In the genomic region with DNA sequence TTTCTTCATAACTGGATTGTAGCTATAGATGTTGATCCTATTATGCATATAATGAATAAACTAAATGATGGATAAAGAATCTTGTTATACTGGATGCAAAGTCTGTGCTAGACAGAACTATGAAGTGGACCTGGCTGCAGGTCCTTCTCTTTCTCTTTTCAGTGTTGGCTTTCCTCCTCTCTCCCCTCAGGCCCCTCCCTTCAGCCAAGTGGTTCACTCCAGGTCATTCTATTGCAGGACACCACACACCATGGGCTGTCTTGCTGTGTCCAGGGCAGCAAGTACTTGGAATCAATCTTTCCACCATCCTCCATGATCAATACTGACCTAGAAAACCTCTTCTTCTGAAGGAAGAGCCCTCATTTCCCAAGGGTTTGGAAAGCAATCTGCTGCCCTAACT, we compare ENCODE assay signal across 15 cellular contexts. TPM values are rescaled to one million over a fixed set of nuclear protein-coding genes. Genes with fewer than 3 reads are reported as not detected.
"Had no signal": no experiment of that assay in that cellular context is flagged by ENCODE, and none has a peak within 500 bp of the region (broad histone marks: within the 10 kb centered on the region; RNA-seq: fewer than 3 reads in every experiment).

No MANE protein-coding gene starts in this region.

- H3K4me3 Mint-ChIP-seq: neural crest cell; stimulated activated naive CD8-positive, alpha-beta T cell treated with anti-CD3 and anti-CD28 coated beads, Interleukin-15, amount 100 ng/mL, for 72 hours; WTC11 had no signal

- H3K9me3 ChIP-seq: breast epithelium, ovary, testis had no signal

- H3K27ac Mint-ChIP-seq: stimulated activated naive CD8-positive, alpha-beta T cell treated with anti-CD3 and anti-CD28 coated beads, Interleukin-15, amount 100 ng/mL, for 72 hours; WTC11 had no signal

- DNase-seq: aorta; left colon; mesenchymal stem cell; ovary; stimulated activated CD4-positive, alpha-beta T cell treated with anti-CD3 and anti-CD28 coated beads, Interleukin-12 subunit alpha, Interleukin-12 subunit beta, amount 100 ng/mL, for 4 hours; stimulated activated CD4-positive, alpha-beta T cell treated with anti-CD3 and anti-CD28 coated beads, Interleukin-2, amount 100 ng/mL, for 48 hours; stimulated activated naive CD8-positive, alpha-beta T cell treated with anti-CD3 and anti-CD28 coated beads, Interleukin-15, amount 100 ng/mL, for 72 hours; testis had no signal

- H3K36me3 Mint-ChIP-seq: WTC11 had no signal

- ATAC-seq: activated naive CD4-positive, alpha-beta T cell treated with anti-CD3 and anti-CD28 coated beads, Interleukin-2, amount 50 U/mL, for 72 hours; esophagus mucosa; left colon; stimulated activated naive CD8-positive, alpha-beta T cell treated with anti-CD3 and anti-CD28 coated beads, Interleukin-15, amount 100 ng/mL, for 72 hours had no signal

- H3K27me3 ChIP-seq: breast epithelium, ovary, testis had no signal

- H3K27me3 Mint-ChIP-seq: stimulated activated naive CD8-positive, alpha-beta T cell treated with anti-CD3 and anti-CD28 coated beads, Interleukin-15, amount 100 ng/mL, for 72 hours had no signal

- H3K27ac ChIP-seq: breast epithelium, ovary, testis had no signal

- FAIRE-seq: endometrium had no signal

- H3K9me3 Mint-ChIP-seq: neural crest cell; stimulated activated naive CD8-positive, alpha-beta T cell treated with anti-CD3 and anti-CD28 coated beads, Interleukin-15, amount 100 ng/mL, for 72 hours; WTC11 had no signal

RNA-seq across cellular contexts. Expression of a gene that starts 48.7 kb away (rescaled TPM):
- total RNA-seq: glomerular endothelial cell had no signal
